In the genomic region with DNA sequence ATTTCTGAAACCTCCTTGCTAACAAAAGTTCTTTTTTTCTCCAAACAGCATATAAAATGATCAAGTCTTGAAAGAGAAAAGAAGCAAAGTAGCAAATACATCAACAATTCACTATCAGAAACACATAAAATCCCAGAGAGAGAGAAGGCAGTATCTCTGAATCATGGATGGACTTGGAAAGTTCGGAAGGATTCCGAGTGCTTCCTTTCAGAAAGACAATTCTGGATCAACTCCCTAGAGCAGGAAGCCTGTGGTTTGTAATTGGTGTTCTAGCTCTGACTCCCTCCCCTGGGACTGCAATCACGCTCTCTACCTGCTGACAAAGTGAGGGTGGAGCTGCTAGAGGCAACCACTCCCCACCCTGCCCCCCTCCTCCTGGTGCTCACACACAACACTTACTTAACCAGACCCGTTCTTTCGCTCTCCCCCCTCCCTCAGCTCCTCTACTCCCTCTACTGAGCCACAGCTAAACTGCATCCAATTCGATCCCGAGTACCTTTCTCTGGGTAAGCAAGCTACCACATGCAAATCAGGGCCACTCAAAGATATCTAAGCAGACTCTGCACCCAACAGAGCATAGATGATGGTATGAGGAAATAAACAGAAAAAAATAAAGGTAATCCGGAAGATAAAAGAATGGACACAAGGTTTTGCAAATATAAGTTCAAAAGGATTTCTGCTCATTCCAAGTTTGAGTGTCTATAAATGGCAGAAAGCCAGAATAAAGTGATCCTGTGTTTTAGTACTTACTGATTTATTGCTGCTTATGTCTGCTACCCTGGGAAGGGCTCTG, we compare ENCODE assay signal across 8 cellular contexts. TPM values are rescaled to one million over a fixed set of nuclear protein-coding genes. Genes with fewer than 3 reads are reported as not detected.
DNase-seq lines count a peak whose midpoint lies in the region; TF ChIP-seq lines count a peak whose summit lies in the region.

Gene RNF43 (minus strand): TSS at position 235 of the 793 bp plus-strand sequence. CDS start 1,957 bp downstream, outside the sequence.

- H3K27ac Mint-ChIP-seq in nephron, result peak within 1 kb of the TSS; percentile 9 to 28 (median 12)

- no peaks in the 10 kb centered on the region for H3K9me2 ChIP-seq in GM23248 (ENCODE audit: insufficient read depth)

- H3F3A ChIP-seq in GM23248 (ENCODE audit: insufficient read depth), result no peaks in the 10 kb centered on the region

- peaks cover 4% of the 10 kb centered on the region; the same call in 1 of the 2 replicates for H3K4me1 ChIP-seq in GM23248 (ENCODE audit: insufficient read depth)

- 1% methylated on average over 8 of the region's 8 CpGs for WGBS in GM23248 (ENCODE audit: low coverage in 1 of 2, low lambda C conversion rate in 2 of 2, missing lambda C conversion rate in 2 of 2), 2 experiments

- H3K4me2 ChIP-seq in GM23248 (ENCODE audit: unreplicated experiment), result peak within 1 kb of the TSS; percentile 81

- peak within 1 kb of the TSS; percentile 66 to 82 (median 72) for H3K4me3 Mint-ChIP-seq in nephron

- peak within 1 kb of the TSS; percentile 11; the same call in 1 of the 2 replicates for H3K9ac ChIP-seq in GM23248

- no peak within 1 kb of the TSS for H3K27ac ChIP-seq in GM23248
- H3K27ac ChIP-seq in KOPT-K1 (ENCODE audit: low read depth, low read length, poor library complexity, severe bottlenecking), result peak within 1 kb of the TSS; percentile 10

- TF ChIP-seq CTCF in fibroblast of pulmonary artery (IDR thresholded peaks at IDR 0.05; ENCODE audit: low read length, missing control alignments) (peak; percentile 93), nephron (IDR thresholded peaks at IDR 0.05; ENCODE audit: unreplicated experiment in 3 of 3) (peak; percentile 72 to 82 (median 77))

- no peaks in the 10 kb centered on the region for H3K4me1 Mint-ChIP-seq in nephron

- H3K36me3 Mint-ChIP-seq in nephron (ENCODE audit: low read depth), result no peaks in the 10 kb centered on the region

- H3K27me3 Mint-ChIP-seq in nephron (ENCODE audit: low read depth), result peaks cover 11% of the 10 kb centered on the region

- H4K20me1 ChIP-seq in GM23248 (ENCODE audit: insufficient read depth), result no peaks in the 10 kb centered on the region

- no peaks in the 10 kb centered on the region for H3K9me3 Mint-ChIP-seq in nephron

- DNase-seq in EL, result peak; percentile 77
- peak; percentile 82 for DNase-seq in GM23248
- peak; percentile 83 for DNase-seq in RKO (ENCODE audit: low spot score)
- peak; percentile 67 to 70 for DNase-seq in activated T-helper 1 cell treated with anti-CD3 and anti-CD28 coated beads, Interleukin-2, amount 50 U/mL, for 16 hours (ENCODE audit: low read depth in 1 of 2, low spot score in 1 of 2)
- peak; percentile 85 for DNase-seq in fibroblast of pulmonary artery (ENCODE audit: low read depth)
- peak; percentile 85 for DNase-seq in stimulated activated naive CD4-positive, alpha-beta T cell treated with Interleukin-2 at 50 U/mL for 16 hours (lab: John Stamatoyannopoulos, UW)

- peaks cover 28% of the 10 kb centered on the region for H3K27me3 ChIP-seq in GM23248 (replicated peaks; ENCODE audit: insufficient read depth)

- in situ Hi-C loops in GM23248 (cut with MboI), result no loop called here

- H3K36me3 ChIP-seq in GM23248 (ENCODE audit: low read depth), result no peaks in the 10 kb centered on the region
- no peaks in the 10 kb centered on the region for H3K36me3 ChIP-seq in KOPT-K1 (ENCODE audit: insufficient read depth, low read length)

- H2AFZ ChIP-seq in GM23248, result peak within 1 kb of the TSS; percentile 70

- H3K79me2 ChIP-seq in GM23248 (ENCODE audit: insufficient read depth), result no peaks in the 10 kb centered on the region

- no peaks in the 10 kb centered on the region for H3K9me3 ChIP-seq in GM23248 (ENCODE audit: low read depth)
- H3K9me3 ChIP-seq in KOPT-K1 (ENCODE audit: insufficient read depth, low read length, poor library complexity, severe bottlenecking), result no peaks in the 10 kb centered on the region

- H3K4me3 ChIP-seq in GM23248 (peak within 1 kb of the TSS; percentile 60), fibroblast of pulmonary artery (replicated peaks; ENCODE audit: low read depth, low read length) (peak within 1 kb of the TSS; percentile 45)

RNA-seq across cellular contexts. Expression of gene RNF43, which starts in this region (rescaled TPM):
- total RNA-seq in GM23248 (2014; rRNA removed; shearing (Covaris generic)), result under 0.01 TPM in 1 of 2 replicates, not detected in the other
- 0.23 TPM in 1 of 2 replicates, not detected in the other for polyA plus RNA-seq in GM23248 (2016; fragmentation: Nextera tagmentation; extraction: Ambion mirVana)

Comparison
In these comparisons a context has a peak if more than half of its experiments do, and no peak if none do; other contexts are left out.
1. Peak in DNase-seq, H3K4me3 ChIP-seq, H3K9ac ChIP-seq and H3K4me2 ChIP-seq in GM23248; RNA of the gene not detected or under 1 TPM.